In the genomic region with DNA sequence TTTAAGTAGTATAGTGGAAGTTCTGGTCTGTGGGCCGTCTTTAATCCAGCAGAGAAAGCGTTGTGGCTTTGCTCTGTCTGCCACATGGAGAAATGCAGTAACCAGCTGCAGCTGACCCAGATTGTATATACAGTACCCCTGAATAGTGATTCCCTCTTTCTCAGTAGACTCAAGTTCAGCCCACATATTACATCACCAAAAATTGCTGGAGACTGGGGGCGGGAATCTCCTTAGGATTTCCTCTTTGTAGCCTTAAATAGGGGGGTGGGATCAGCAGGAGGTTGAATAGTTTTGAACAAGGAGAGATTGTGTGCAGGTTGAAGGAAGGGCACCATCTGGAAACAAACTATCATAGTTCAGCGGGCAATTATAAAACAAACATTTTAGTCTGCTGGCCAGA, we compare ENCODE assay signal across 8 cellular contexts. TPM values are rescaled to one million over a fixed set of nuclear protein-coding genes. Genes with fewer than 3 reads are reported as not detected.
DNase-seq lines count a peak whose midpoint lies in the region; ATAC-seq, FAIRE-seq and TF ChIP-seq lines count a peak whose summit lies in the region.

A gene with protein sequence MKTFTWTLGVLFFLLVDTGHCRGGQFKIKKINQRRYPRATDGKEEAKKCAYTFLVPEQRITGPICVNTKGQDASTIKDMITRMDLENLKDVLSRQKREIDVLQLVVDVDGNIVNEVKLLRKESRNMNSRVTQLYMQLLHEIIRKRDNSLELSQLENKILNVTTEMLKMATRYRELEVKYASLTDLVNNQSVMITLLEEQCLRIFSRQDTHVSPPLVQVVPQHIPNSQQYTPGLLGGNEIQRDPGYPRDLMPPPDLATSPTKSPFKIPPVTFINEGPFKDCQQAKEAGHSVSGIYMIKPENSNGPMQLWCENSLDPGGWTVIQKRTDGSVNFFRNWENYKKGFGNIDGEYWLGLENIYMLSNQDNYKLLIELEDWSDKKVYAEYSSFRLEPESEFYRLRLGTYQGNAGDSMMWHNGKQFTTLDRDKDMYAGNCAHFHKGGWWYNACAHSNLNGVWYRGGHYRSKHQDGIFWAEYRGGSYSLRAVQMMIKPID (minus strand): TSS at position 134 of the 400 bp plus-strand sequence. CDS start 5,301 bp downstream, outside the sequence.

- CTCF ChIA-PET in endothelial cell of umbilical vein (lab: Charles Lee): interaction anchor here (1.2 to 5.9 kb wide), 4 partner anchors 10 to 339 kb away, joined by 3 to 17 read pairs (median 6); no protein-coding TSS in a partner anchor
- CTCF ChIA-PET in activated CD8-positive, alpha-beta T cell treated with anti-CD3 and anti-CD28 coated beads, Interleukin-2, amount 10 ng/mL, durations not matched to agents 7 days and 5 days (lab: Charles Lee): interaction anchor here (1.5 kb wide), 1 partner anchor 103 kb away, joined by 3 read pairs; no protein-coding TSS in a partner anchor

- peak within 1 kb of the TSS; percentile 92 for H3K27ac Mint-ChIP-seq in mesothelial cell of epicardium
- no peak within 1 kb of the TSS for H3K27ac Mint-ChIP-seq in activated CD8-positive, alpha-beta T cell treated with anti-CD3 and anti-CD28 coated beads, Interleukin-2, amount 10 ng/mL, durations not matched to agents 7 days and 5 days

- DNase-seq in MV-4-11 (lab: John Stamatoyannopoulos, UW) (peak; percentile 43), endothelial cell of umbilical vein (ENCODE audit: low read depth, low spot score) (peak; percentile 71), mesothelial cell of epicardium (ENCODE audit: low spot score in 2 of 2, unreplicated experiment in 2 of 2) (no peak), testis (peak; percentile 18), CD1c-positive myeloid dendritic cell (ENCODE audit: extremely low spot score) (no peak)
- no peak for DNase-seq in activated CD8-positive, alpha-beta T cell treated with anti-CD3 and anti-CD28 coated beads, Interleukin-2, amount 10 ng/mL, durations not matched to agents 7 days and 5 days
- DNase-seq in activated T-cell treated with anti-CD3 and anti-CD28 coated beads, Interleukin-2, amount 50 U/mL, for 4 hours: no peak

- dilution Hi-C loops in endothelial cell of umbilical vein (cut with MboI; ENCODE audit: extremely low pct_ligation_motif_present, low sequenced_read_pairs): no loop called here

- no peaks in the 10 kb centered on the region for H3K27me3 Mint-ChIP-seq in mesothelial cell of epicardium (ENCODE audit: low read depth)
- no peaks in the 10 kb centered on the region for H3K27me3 Mint-ChIP-seq in activated CD8-positive, alpha-beta T cell treated with anti-CD3 and anti-CD28 coated beads, Interleukin-2, amount 10 ng/mL, durations not matched to agents 7 days and 5 days (ENCODE audit: low read depth)
- no peaks in the 10 kb centered on the region for H3K27me3 Mint-ChIP-seq in activated T-cell treated with anti-CD3 and anti-CD28 coated beads, Interleukin-2, amount 50 U/mL, for 4 hours (ENCODE audit: low read depth)

- H4K20me1 ChIP-seq in endothelial cell of umbilical vein (replicated peaks; ENCODE audit: control insufficient read depth, extremely low read depth, insufficient read depth, low read length): peaks cover 3% of the 10 kb centered on the region

- no peak within 1 kb of the TSS for H2AFZ ChIP-seq in endothelial cell of umbilical vein (ENCODE audit: low read depth, low read length)

- H3K4me1 Mint-ChIP-seq in mesothelial cell of epicardium: peaks cover 48% of the 10 kb centered on the region
- peaks cover 8% of the 10 kb centered on the region for H3K4me1 Mint-ChIP-seq in activated CD8-positive, alpha-beta T cell treated with anti-CD3 and anti-CD28 coated beads, Interleukin-2, amount 10 ng/mL, durations not matched to agents 7 days and 5 days (ENCODE audit: low read depth)
- H3K4me1 Mint-ChIP-seq in activated T-cell treated with anti-CD3 and anti-CD28 coated beads, Interleukin-2, amount 50 U/mL, for 4 hours (ENCODE audit: low read depth): peaks cover 4% of the 10 kb centered on the region

- FAIRE-seq in endothelial cell of umbilical vein (lab: Jason Lieb, UNC): no peak

- H3K4me1 ChIP-seq in endothelial cell of umbilical vein (ENCODE audit: control insufficient read depth, extremely low read depth, insufficient read depth, low read length) (peaks cover 37% of the 10 kb centered on the region), testis (peaks cover 4% of the 10 kb centered on the region)

- ATAC-seq in activated CD8-positive, alpha-beta T cell treated with anti-CD3 and anti-CD28 coated beads, Interleukin-2, amount 10 ng/mL, durations not matched to agents 7 days and 5 days: no peak
- ATAC-seq in GM18873 (IDR thresholded peaks at IDR 0.05; ENCODE audit: low FRiP score, unreplicated experiment): no peak
- no peak for ATAC-seq in activated T-cell treated with anti-CD3 and anti-CD28 coated beads, Interleukin-2, amount 50 U/mL, for 4 hours

- H3K27me3 ChIP-seq in endothelial cell of umbilical vein (ENCODE audit: control insufficient read depth in 2 of 2, insufficient read depth in 2 of 2, low read length in 2 of 2) (no peaks in the 10 kb centered on the region), testis (no peaks in the 10 kb centered on the region)

- H3K9me1 ChIP-seq in endothelial cell of umbilical vein (replicated peaks; ENCODE audit: control insufficient read depth, extremely low read depth, insufficient read depth, low read length): no peaks in the 10 kb centered on the region

- peak within 1 kb of the TSS; percentile 4 for H3K4me2 ChIP-seq in endothelial cell of umbilical vein (ENCODE audit: insufficient read depth, low read length)

- H3K79me2 ChIP-seq in endothelial cell of umbilical vein (ENCODE audit: control insufficient read depth, insufficient read depth, low read length): no peaks in the 10 kb centered on the region

- TF ChIP-seq POLR2A in endothelial cell of umbilical vein (IDR thresholded peaks at IDR 0.05; ENCODE audit: low read depth, low read length): no peak
- TF ChIP-seq POLR2A in testis (IDR thresholded peaks at IDR 0.05): no peak

- H3K36me3 ChIP-seq in endothelial cell of umbilical vein (ENCODE audit: control insufficient read depth in 2 of 2, extremely low read depth in 1 of 2, insufficient read depth in 2 of 2, low read length in 2 of 2): no peaks in the 10 kb centered on the region
- H3K36me3 ChIP-seq in testis (ENCODE audit: low read depth, missing control alignments): no peaks in the 10 kb centered on the region

- H3K27ac ChIP-seq in endothelial cell of umbilical vein (ENCODE audit: insufficient read depth, low read depth, low read length) (no peak within 1 kb of the TSS), testis (peak within 1 kb of the TSS in 1 of 2 donors; percentile 65)

- WGBS in testis, 2 donors: 36 to 38% methylated on average over 4 of the region's 4 CpGs

- no peak within 1 kb of the TSS for H3K4me3 Mint-ChIP-seq in mesothelial cell of epicardium
- no peak within 1 kb of the TSS for H3K4me3 Mint-ChIP-seq in activated CD8-positive, alpha-beta T cell treated with anti-CD3 and anti-CD28 coated beads, Interleukin-2, amount 10 ng/mL, durations not matched to agents 7 days and 5 days
- H3K4me3 Mint-ChIP-seq in activated T-cell treated with anti-CD3 and anti-CD28 coated beads, Interleukin-2, amount 50 U/mL, for 4 hours: no peak within 1 kb of the TSS

- no peaks in the 10 kb centered on the region for H3K9me3 Mint-ChIP-seq in mesothelial cell of epicardium
- H3K9me3 Mint-ChIP-seq in activated CD8-positive, alpha-beta T cell treated with anti-CD3 and anti-CD28 coated beads, Interleukin-2, amount 10 ng/mL, durations not matched to agents 7 days and 5 days (ENCODE audit: insufficient read depth): no peaks in the 10 kb centered on the region
- H3K9me3 Mint-ChIP-seq in activated T-cell treated with anti-CD3 and anti-CD28 coated beads, Interleukin-2, amount 50 U/mL, for 4 hours: no peaks in the 10 kb centered on the region

- TF ChIP-seq CTCF in endothelial cell of umbilical vein (IDR thresholded peaks at IDR 0.05; ENCODE audit: extremely low read depth in 1 of 2, insufficient read depth in 1 of 2, low read depth in 1 of 2, low read length in 2 of 2): no peak
- TF ChIP-seq CTCF in mesothelial cell of epicardium (IDR thresholded peaks at IDR 0.05; ENCODE audit: unreplicated experiment): no peak
- TF ChIP-seq CTCF in testis (IDR thresholded peaks at IDR 0.05): no peak

- no peak within 1 kb of the TSS for H3K4me3 ChIP-seq in endothelial cell of umbilical vein (replicated peaks in 1 of 3; ENCODE audit: insufficient read depth in 1 of 3, low read depth in 1 of 3, low read length in 3 of 3)
- H3K4me3 ChIP-seq in testis: peak within 1 kb of the TSS; percentile 34 to 41

- no peaks in the 10 kb centered on the region for H3K36me3 Mint-ChIP-seq in mesothelial cell of epicardium
- H3K36me3 Mint-ChIP-seq in activated CD8-positive, alpha-beta T cell treated with anti-CD3 and anti-CD28 coated beads, Interleukin-2, amount 10 ng/mL, durations not matched to agents 7 days and 5 days (ENCODE audit: low read depth): no peaks in the 10 kb centered on the region
- H3K36me3 Mint-ChIP-seq in activated T-cell treated with anti-CD3 and anti-CD28 coated beads, Interleukin-2, amount 50 U/mL, for 4 hours (ENCODE audit: insufficient read depth): no peaks in the 10 kb centered on the region

- BruUV-seq in endothelial cell of umbilical vein (replicated peaks; lab: Mats Ljungman, UMichigan): no TSS peak

- POLR2A ChIA-PET in endothelial cell of umbilical vein (lab: Charles Lee): no interaction called here
- POLR2A ChIA-PET in activated CD8-positive, alpha-beta T cell treated with anti-CD3 and anti-CD28 coated beads, Interleukin-2, amount 10 ng/mL, durations not matched to agents 7 days and 5 days (lab: Charles Lee): no interaction called here

- no peak within 1 kb of the TSS for H3K9ac ChIP-seq in endothelial cell of umbilical vein (replicated peaks; ENCODE audit: extremely low read depth, insufficient read depth, low read length)

- H3K9me3 ChIP-seq in endothelial cell of umbilical vein (replicated peaks; ENCODE audit: control insufficient read depth, insufficient read depth, low read length) (no peaks in the 10 kb centered on the region), testis (no peaks in the 10 kb centered on the region)

- intact Hi-C loops in endothelial cell of umbilical vein (cut with micrococcal nuclease): loop anchor here (2.0 kb wide), 2 partner anchors 22 to 328 kb away; no protein-coding TSS in a partner anchor
- intact Hi-C loops in testis (cut with DNase I; ENCODE audit: low total_unique reads): no loop called here

RNA-seq across cellular contexts. Expression of the gene that starts here (rescaled TPM):
- total RNA-seq in endothelial cell of umbilical vein (0.51 TPM in 1 of 2 replicates, not detected in the other), mesothelial cell of epicardium (0.67 to 0.80 TPM (median 0.72 TPM) in 3 replicates), testis (10 to 100 TPM in 1 of 2 donors, 1 to 10 TPM in 1; 5.0 to 14.7 TPM)
- polyA plus RNA-seq in endothelial cell of umbilical vein (0.15 and 0.16 TPM in 2 replicates), testis (ENCODE audit: insufficient read depth, low read depth, low replicate concordance) (18.4 TPM)
- 0.15 and 0.25 TPM in 2 replicates for polyA plus RNA-seq in endothelial cell of umbilical vein (2011; cell fraction: cytosol; rRNA removed)
- polyA plus RNA-seq in endothelial cell of umbilical vein (2011; cell fraction: nucleus; rRNA removed): 0.16 and 0.28 TPM in 2 replicates
- polyA plus RNA-seq in endothelial cell of umbilical vein (2012): not detected in 2 replicates
- polyA minus RNA-seq in endothelial cell of umbilical vein: 0.23 TPM in 1 of 2 replicates, not detected in the other
- not detected for polyA minus RNA-seq in endothelial cell of umbilical vein (2011; cell fraction: cytosol; rRNA and poly(A)+ RNA removed)
- polyA minus RNA-seq in endothelial cell of umbilical vein (2011; cell fraction: nucleus; rRNA and poly(A)+ RNA removed): 0.19 TPM in 2 replicates
- not detected for total RNA-seq in activated CD8-positive, alpha-beta T cell treated with anti-CD3 and anti-CD28 coated beads, Interleukin-2, amount 10 ng/mL, durations not matched to agents 7 days and 5 days
- total RNA-seq in activated T-cell treated with anti-CD3 and anti-CD28 coated beads, Interleukin-2, amount 50 U/mL, for 4 hours: not detected

Comparison
In these comparisons a context has a peak if more than half of its experiments do, and no peak if none do; other contexts are left out.
1. RNA of the gene that starts here (polyA plus RNA-seq): 18.4 TPM in testis (single experiment); 0.15 to 0.28 TPM in endothelial cell of umbilical vein; every median in the first group is over 10 times any median in the second.
2. Peak in DNase-seq and H3K4me2 ChIP-seq in endothelial cell of umbilical vein; RNA of the gene not detected or under 1 TPM.
3. DNase-seq: peak in MV-4-11 (single experiment) and testis (single experiment); none in mesothelial cell of epicardium (0 of 2), activated CD8-positive, alpha-beta T cell treated with anti-CD3 and anti-CD28 coated beads, Interleukin-2, amount 10 ng/mL, durations not matched to agents 7 days and 5 days (single experiment), CD1c-positive myeloid dendritic cell (single experiment) and activated T-cell treated with anti-CD3 and anti-CD28 coated beads, Interleukin-2, amount 50 U/mL, for 4 hours (single experiment).
4. H3K4me3 ChIP-seq: peak in testis (2 of 2); none in endothelial cell of umbilical vein (0 of 3).